8 cellular contexts compared by ENCODE assay signal in the genomic region with DNA sequence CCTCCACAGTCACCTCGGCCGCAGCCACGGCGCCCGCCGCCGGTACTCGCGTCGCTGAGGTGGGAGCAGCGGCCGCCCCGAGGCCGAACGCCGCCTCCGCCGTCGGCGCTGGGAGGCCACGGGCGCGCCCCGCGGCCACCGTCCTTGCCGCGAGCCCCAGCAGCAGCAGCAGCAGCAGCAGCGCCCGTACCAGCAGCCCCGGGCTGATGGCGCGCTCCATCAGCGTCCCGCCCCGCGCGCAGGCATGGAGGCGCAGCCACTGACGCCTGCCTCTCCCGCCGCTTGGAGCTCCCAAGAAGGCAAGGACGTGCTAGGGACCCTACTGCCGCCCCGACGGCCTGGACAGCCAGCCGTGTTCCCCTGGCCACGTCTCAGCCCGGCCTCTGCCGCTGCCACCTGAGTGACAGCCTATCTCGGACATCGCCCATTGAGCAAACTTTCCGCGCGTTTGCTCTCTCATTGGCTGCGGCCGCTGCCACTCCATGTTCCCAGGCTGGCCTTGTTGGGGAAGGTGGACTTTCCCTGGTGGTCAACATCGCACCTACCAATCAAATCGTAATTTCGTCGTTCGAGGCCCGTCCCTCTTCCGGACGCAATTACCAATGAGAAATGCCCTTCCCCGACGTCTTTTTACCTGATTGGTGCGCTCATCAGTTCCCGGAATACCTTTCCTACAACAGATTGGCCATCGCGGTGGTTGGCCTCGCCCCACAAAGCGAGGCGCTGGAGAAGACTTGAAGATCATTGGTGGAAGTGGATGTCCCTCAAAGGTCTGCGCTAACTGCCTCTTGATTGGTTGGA. TPM values are rescaled to one million over a fixed set of nuclear protein-coding genes. Genes with fewer than 3 reads are reported as not detected.
DNase-seq lines count a peak whose midpoint lies in the region; ATAC-seq, FAIRE-seq and TF ChIP-seq lines count a peak whose summit lies in the region.

A gene (minus strand): TSS at position 410 of the 801 bp plus-strand sequence. CDS start 190 bp downstream, at position 220.

- intact Hi-C loops in T-helper 2 cell treated with Interferon-gamma antibody and Interleukin-4, amounts not matched to agents 100 ng/mL and 5 ng/mL, for 36 hours (cut with micrococcal nuclease), result loop anchor here (1.0 to 5.0 kb wide), 7 partner anchors 11 to 572 kb away; a partner anchor contains a TSS
- intact Hi-C loops in psoas muscle (cut with DNase I), result loop anchor here (5.0 kb wide), 2 partner anchors 35 to 40 kb away; no protein-coding TSS in a partner anchor

- no peaks in the 10 kb centered on the region for H3K9me3 ChIP-seq in right atrium auricular region
- H3K9me3 ChIP-seq in psoas muscle, result no peaks in the 10 kb centered on the region

- peak; percentile 98 for DNase-seq in NCI-H187 treated with DMSO at 0.1 percent for 48 hours (lab: John Stamatoyannopoulos, UW)
- peak; percentile 88 to 100 (median 99) for DNase-seq in anterior cingulate cortex (lab: John Stamatoyannopoulos, UW)
- peak; percentile 100 for DNase-seq in right atrium auricular region (ENCODE audit: low spot score)
- DNase-seq in psoas muscle, result peak; percentile 99
- DNase-seq in urothelium cell line (ENCODE audit: low spot score), result peak; percentile 99

- peak within 1 kb of the TSS; percentile 99 for H3K27ac ChIP-seq in right atrium auricular region
- peak within 1 kb of the TSS; percentile 97 for H3K27ac ChIP-seq in psoas muscle

- TF ChIP-seq CTCF in right atrium auricular region (IDR thresholded peaks at IDR 0.05) (no peak), psoas muscle (IDR thresholded peaks at IDR 0.05) (no peak)

- WGBS in psoas muscle, 3 donors, result 0 to 1% (median 0%) methylated on average over 67 to 75 of the region's 75 CpGs

- H3K4me3 ChIP-seq in right atrium auricular region (peak within 1 kb of the TSS; percentile 77 to 85), psoas muscle (peak within 1 kb of the TSS; percentile 91)

- H3K36me3 ChIP-seq in right atrium auricular region (no peaks in the 10 kb centered on the region), psoas muscle (ENCODE audit: insufficient read depth in 1 of 2, low read depth in 1 of 2) (no peaks in the 10 kb centered on the region)

- H3K27me3 ChIP-seq in right atrium auricular region (no peaks in the 10 kb centered on the region), psoas muscle (ENCODE audit: insufficient read depth in 3 of 3, low read length in 2 of 3) (no peaks in the 10 kb centered on the region)

- FAIRE-seq in urothelium cell line (lab: Jason Lieb, UNC), result peak; percentile 97

- ATAC-seq in GM18499 (IDR thresholded peaks at IDR 0.05; ENCODE audit: insufficient read depth, unreplicated experiment) (peak; percentile 85), HG02943 (IDR thresholded peaks at IDR 0.05; ENCODE audit: low read depth, unreplicated experiment) (peak; percentile 88), psoas muscle (peak; percentile 90 to 93 (median 92))

- H3K4me1 ChIP-seq in right atrium auricular region (peaks cover 0 to 33% of the 10 kb centered on the region in 2 donors), psoas muscle (peaks cover 36% of the 10 kb centered on the region)

RNA-seq across cellular contexts. Expression of the gene that starts here (rescaled TPM):
- 23.6 and 25.3 TPM in 2 replicates for total RNA-seq in T-helper 2 cell treated with Interferon-gamma antibody and Interleukin-4, amounts not matched to agents 100 ng/mL and 5 ng/mL, for 36 hours
- total RNA-seq in right atrium auricular region, result 10 to 100 TPM; 10.2 to 13.4 TPM
- total RNA-seq in psoas muscle, result 1 to 10 TPM; 5.0 to 9.6 (median 8.0) TPM
- polyA plus RNA-seq in psoas muscle, result 1 to 10 TPM; 2.1 to 7.7 (median 6.7) TPM

Comparison
In these comparisons a context has a peak if more than half of its experiments do, and no peak if none do; other contexts are left out.
1. Peak in every context shown above with its lines: DNase-seq, ATAC-seq, H3K4me3 ChIP-seq and H3K27ac ChIP-seq.